ENCODE assay signal across 19 cellular contexts in the genomic region with DNA sequence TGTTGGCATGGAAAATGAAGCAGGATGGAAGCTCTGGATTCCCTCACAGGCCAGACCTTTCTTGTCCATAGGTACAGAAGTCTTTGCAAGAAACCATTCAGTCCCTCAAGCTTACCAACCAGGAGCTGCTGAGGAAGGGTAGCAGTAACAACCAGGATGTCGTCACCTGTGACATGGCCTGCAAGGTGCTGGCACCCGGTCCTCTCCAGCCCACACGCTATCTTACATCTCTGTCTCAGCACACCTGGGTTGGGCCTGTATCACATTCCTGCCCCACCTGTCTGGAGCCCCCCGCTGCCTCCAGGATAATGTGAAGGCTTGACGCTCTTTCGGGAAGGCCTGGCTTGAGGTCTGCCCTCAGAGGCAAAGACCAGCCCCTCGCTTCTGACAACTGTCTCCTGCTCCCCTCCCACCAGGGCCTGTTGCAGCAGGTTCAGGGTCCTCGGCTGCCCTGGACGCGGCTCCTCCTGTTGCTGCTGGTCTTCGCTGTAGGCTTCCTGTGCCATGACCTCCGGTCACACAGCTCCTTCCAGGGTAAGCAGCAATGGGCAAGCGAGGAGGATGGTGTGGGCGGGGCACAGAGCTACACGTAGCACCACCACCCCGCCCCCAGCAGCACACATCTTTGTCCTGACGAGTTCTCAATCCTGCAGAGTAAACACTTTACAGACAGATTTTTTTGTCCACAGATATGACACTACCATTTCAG.
"Had no signal": no experiment of that assay in that cellular context is flagged by ENCODE, and none has a peak within 500 bp of the region (broad histone marks: within the 10 kb centered on the region; RNA-seq: fewer than 3 reads in every experiment).

No MANE protein-coding gene starts in this region.

- H3K9me3 ChIP-seq: thoracic aorta, upper lobe of left lung had no signal

- H3K4me3 ChIP-seq: neural progenitor cell, thoracic aorta, upper lobe of left lung had no signal

- H3K4me3 Mint-ChIP-seq: activated naive CD4-positive, alpha-beta T cell treated with anti-CD3 and anti-CD28 coated beads, Interleukin-2, amount 50 U/mL, for 24 hours; brain; dendritic cell treated with granulocyte-macrophage colony-stimulating factor and Interleukin-4, amounts not matched to agents 40 ng/mL and 50 ng/mL, for 4 days; mesothelial cell of epicardium; naive thymus-derived CD8-positive, alpha-beta T cell; neural progenitor cell had no signal

- DNase-seq: activated CD4-positive, alpha-beta T cell treated with anti-CD3 and anti-CD28 coated beads, Interleukin-2, amount 50 U/mL, for 48 hours; activated effector memory CD4-positive, alpha-beta T cell treated with anti-CD3 and anti-CD28 coated beads, Interleukin-2, amount 50 U/mL, for 16 hours; effector CD8-positive, alpha-beta T cell; foreskin keratinocyte; kidney; mammary epithelial cell; naive thymus-derived CD8-positive, alpha-beta T cell; retina; stimulated activated CD4-positive, alpha-beta T cell treated with anti-CD3 and anti-CD28 coated beads, Interleukin-4, amount 100 ng/mL, for 1 hour; stimulated activated naive CD4-positive, alpha-beta T cell treated with Interleukin-2 at 50 U/mL for 16 hours; T-helper 1 cell had no signal

- H3K9me3 Mint-ChIP-seq: activated naive CD4-positive, alpha-beta T cell treated with anti-CD3 and anti-CD28 coated beads, Interleukin-2, amount 50 U/mL, for 24 hours; brain; dendritic cell treated with granulocyte-macrophage colony-stimulating factor and Interleukin-4, amounts not matched to agents 40 ng/mL and 50 ng/mL, for 4 days; mesothelial cell of epicardium; naive thymus-derived CD8-positive, alpha-beta T cell; neural progenitor cell had no signal

- H3K4me1 ChIP-seq: foreskin keratinocyte, neural progenitor cell had no signal

- H3K4me2 ChIP-seq: neural progenitor cell had no signal

- H2AFZ ChIP-seq: neural progenitor cell had no signal

- ATAC-seq: foreskin keratinocyte; naive thymus-derived CD8-positive, alpha-beta T cell had no signal

- H3K36me3 ChIP-seq: neural progenitor cell had no signal

- H3K9ac ChIP-seq: neural progenitor cell had no signal

- H3K27ac ChIP-seq: foreskin keratinocyte, neural progenitor cell, thoracic aorta, upper lobe of left lung had no signal

- H3K27me3 ChIP-seq: foreskin keratinocyte, neural progenitor cell, upper lobe of left lung had no signal

- H3K27ac Mint-ChIP-seq: activated naive CD4-positive, alpha-beta T cell treated with anti-CD3 and anti-CD28 coated beads, Interleukin-2, amount 50 U/mL, for 24 hours; brain; dendritic cell treated with granulocyte-macrophage colony-stimulating factor and Interleukin-4, amounts not matched to agents 40 ng/mL and 50 ng/mL, for 4 days; mesothelial cell of epicardium; neural progenitor cell; progenitor cell of endocrine pancreas had no signal

- H3K27me3 Mint-ChIP-seq: activated naive CD4-positive, alpha-beta T cell treated with anti-CD3 and anti-CD28 coated beads, Interleukin-2, amount 50 U/mL, for 24 hours; brain; dendritic cell treated with granulocyte-macrophage colony-stimulating factor and Interleukin-4, amounts not matched to agents 40 ng/mL and 50 ng/mL, for 4 days; naive thymus-derived CD8-positive, alpha-beta T cell; progenitor cell of endocrine pancreas had no signal
